10 cellular contexts compared by ENCODE assay signal in the genomic region with DNA sequence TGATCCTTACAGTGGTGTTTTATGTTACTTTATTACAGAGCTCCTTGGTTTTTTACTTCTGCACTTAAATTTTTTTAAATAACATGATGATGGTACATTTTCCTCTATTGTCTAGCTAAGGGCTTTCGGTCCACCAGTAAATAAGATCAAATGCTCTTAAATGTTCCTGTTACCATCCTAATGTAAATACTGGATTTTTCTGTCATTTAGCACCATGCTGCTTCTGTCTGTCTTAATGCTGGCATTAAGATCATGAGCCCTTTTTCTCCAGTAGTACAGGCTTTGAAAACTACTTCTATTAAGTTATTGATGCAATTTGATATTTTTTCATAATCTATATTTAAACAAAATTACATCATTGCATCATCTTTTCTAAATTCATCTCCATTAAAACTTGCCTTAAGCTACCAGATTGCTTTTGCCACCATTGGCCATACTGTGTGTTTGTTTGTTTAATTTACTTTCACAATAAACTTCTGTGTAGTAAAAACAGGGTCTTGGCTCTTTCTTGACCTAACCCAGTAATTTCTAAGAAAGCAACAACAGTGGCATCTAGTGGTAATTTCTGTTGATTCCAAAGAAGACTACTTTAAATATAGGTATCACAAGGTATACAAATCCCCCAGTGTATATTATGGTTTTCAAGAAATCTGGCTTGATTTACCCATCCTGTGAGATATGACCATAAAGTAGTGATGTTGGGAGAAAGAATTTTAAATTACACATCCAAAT. TPM values are rescaled to one million over a fixed set of nuclear protein-coding genes. Genes with fewer than 3 reads are reported as not detected.
DNase-seq lines count a peak whose midpoint lies in the region; ATAC-seq and TF ChIP-seq lines count a peak whose summit lies in the region.
"Had no signal": no experiment of that assay in that cellular context is flagged by ENCODE, and none has a peak within 500 bp of the region (broad histone marks: within the 10 kb centered on the region; RNA-seq: fewer than 3 reads in every experiment).

No MANE protein-coding gene starts in this region.

- H3K4me3 ChIP-seq in A673 (ENCODE audit: low read depth, low read length, poor library complexity, severe bottlenecking): no peak overlapping the region
- H3K4me3 ChIP-seq in GM12865 (ENCODE audit: low read depth, low read length): no peak overlapping the region
- no peak overlapping the region for H3K4me3 ChIP-seq in stomach
- H3K4me3 ChIP-seq: thoracic aorta had no signal

- TF ChIP-seq CTCF in A673 (conservative IDR thresholded peaks at IDR 0.05; ENCODE audit: low read depth, low read length): peak; percentile 47
- TF ChIP-seq CTCF in GM12865 (IDR thresholded peaks at IDR 0.05; ENCODE audit: insufficient read depth, low read depth, low read length, missing control alignments): peak; percentile 28
- peak; percentile 36 for TF ChIP-seq CTCF in RWPE1 (conservative IDR thresholded peaks at IDR 0.05; ENCODE audit: low read depth)
- TF ChIP-seq CTCF in stomach (IDR thresholded peaks at IDR 0.05): no peak

- H3K27ac ChIP-seq in A673 (ENCODE audit: low read depth, low read length, poor library complexity, severe bottlenecking): no peak overlapping the region
- no peak overlapping the region for H3K27ac ChIP-seq in RWPE1
- H3K27ac ChIP-seq in stomach: no peak overlapping the region
- H3K27ac ChIP-seq: thoracic aorta had no signal

- POLR2A ChIA-PET in A673 (lab: Charles Lee; ENCODE audit: low non-redundant PET) (no interaction called here), RWPE1 (lab: Yijun Ruan, JAX; ENCODE audit: low non-redundant PET) (interaction anchor here (0.5 kb wide), 1 partner anchor 69 kb away, joined by 5 read pairs; no protein-coding TSS in a partner anchor)

- H3K9me3 ChIP-seq in A673 (ENCODE audit: low read depth, low read length, poor library complexity, severe bottlenecking) (no peaks in the 10 kb centered on the region), stomach (no peaks in the 10 kb centered on the region)
- H3K9me3 ChIP-seq: thoracic aorta had no signal

- H3K4me1 ChIP-seq in A673 (ENCODE audit: insufficient read depth, low read length, poor library complexity, severe bottlenecking) (no peaks in the 10 kb centered on the region), stomach (peaks cover 0 to 15% (median 4%) of the 10 kb centered on the region in 4 donors)

- no peak for TF ChIP-seq EP300 in stomach (IDR thresholded peaks at IDR 0.05)

- H3K36me3 ChIP-seq in A673 (ENCODE audit: insufficient read depth, low read length, poor library complexity, severe bottlenecking) (peaks cover 12% of the 10 kb centered on the region), stomach (peaks cover 0 to 30% (median 16%) of the 10 kb centered on the region in 4 donors)
- H3K36me3 ChIP-seq: thoracic aorta had no signal

- ATAC-seq in GM19463 (IDR thresholded peaks at IDR 0.05; ENCODE audit: unreplicated experiment): no peak

- H3K27me3 ChIP-seq in A673 (replicated peaks; ENCODE audit: insufficient read depth, low read depth, low read length, poor library complexity): no peaks in the 10 kb centered on the region
- no peaks in the 10 kb centered on the region for H3K27me3 ChIP-seq in stomach

- CTCF ChIA-PET in A673 (lab: Charles Lee): interaction anchor here (0.7 to 1.6 kb wide), 2 partner anchors 83 to 87 kb away, joined by 3 to 5 read pairs; no protein-coding TSS in a partner anchor
- CTCF ChIA-PET in RWPE1 (lab: Yijun Ruan, JAX): interaction anchor here (0.5 to 1.7 kb wide), 9 partner anchors 21 to 225 kb away, joined by 3 to 8 read pairs (median 4); no protein-coding TSS in a partner anchor

- intact Hi-C loops in A673 (cut with micrococcal nuclease; ENCODE audit: unreplicated experiment) (loop anchor here (5.0 kb wide), 1 partner anchor 123 kb away; no protein-coding TSS in a partner anchor), stomach (cut with DNase I; ENCODE audit: low total_unique reads) (no loop called here)

- no peak for TF ChIP-seq POLR2A in stomach (IDR thresholded peaks at IDR 0.05)

- 91 to 98% (median 95%) methylated on average over 1 of the region's 1 CpG for WGBS in stomach, 5 donors

- DNase-seq in A673 (ENCODE audit: low spot score) (peak; percentile 33), GM12865 (ENCODE audit: low read depth) (peak; percentile 45), RWPE1 (ENCODE audit: low spot score) (no peak), fibroblast of the conjunctiva (ENCODE audit: low read depth) (peak; percentile 29), stomach (no peak), islet precursor cell (no peak)
- no peak for DNase-seq in stimulated activated CD4-positive, alpha-beta T cell treated with anti-CD3 and anti-CD28 coated beads, Interleukin-4, amount 100 ng/mL, for 24 hours
- DNase-seq: effector CD4-positive, alpha-beta T cell had no signal

- BruUV-seq in A673 (replicated peaks; lab: Mats Ljungman, UMichigan): no TSS peak

RNA-seq across cellular contexts. Expression of gene PHAF1, which starts 9.0 kb away (rescaled TPM):
- 23.2 and 23.5 TPM in 2 replicates for total RNA-seq in A673 (2021)
- total RNA-seq in stomach: 10 to 100 TPM in 3 of 5 donors, 1 to 10 TPM in 2; 4.6 to 39.6 (median 13.4) TPM
- 1 to 10 TPM; 5.1 to 7.6 (median 7.5) TPM for polyA plus RNA-seq in stomach

RNA-seq across cellular contexts. Expression of gene B3GNT9, which starts 50.1 kb away (rescaled TPM):
- 11.5 and 13.8 TPM in 2 replicates for total RNA-seq in A673 (2021)
- 10 to 100 TPM in 1 of 5 donors, 1 to 10 TPM in 3, under 1 TPM in 1; 0.58 to 11.2 (median 4.3) TPM for total RNA-seq in stomach
- polyA plus RNA-seq in stomach: 1 to 10 TPM; 3.5 to 7.9 (median 4.0) TPM

RNA-seq across cellular contexts. Expression of gene TRADD, which starts 59.0 kb away (rescaled TPM):
- total RNA-seq in A673 (2021): 7.7 and 10.8 TPM in 2 replicates
- 100 to 1,000 TPM in 1 of 5 donors, 10 to 100 TPM in 4; 10.6 to 112 (median 38.4) TPM for total RNA-seq in stomach
- polyA plus RNA-seq in stomach: 10 to 100 TPM; 18.9 to 39.4 (median 34.8) TPM

RNA-seq across cellular contexts. Expression of gene FBXL8, which starts 59.0 kb away (rescaled TPM):
- 8.3 and 13.8 TPM in 2 replicates for total RNA-seq in A673 (2021)
- 100 to 1,000 TPM in 1 of 5 donors, 10 to 100 TPM in 3, 1 to 10 TPM in 1; 5.5 to 412 (median 51.3) TPM for total RNA-seq in stomach
- polyA plus RNA-seq in stomach: 10 to 100 TPM in 2 of 3 donors, 1 to 10 TPM in 1; 8.3 to 18.3 (median 10.7) TPM

Comparison
In these comparisons a context has a peak if more than half of its experiments do, and no peak if none do; other contexts are left out.
1. DNase-seq: peak in A673 (single experiment), GM12865 (single experiment) and fibroblast of the conjunctiva (single experiment); none in RWPE1 (single experiment), stimulated activated CD4-positive, alpha-beta T cell treated with anti-CD3 and anti-CD28 coated beads, Interleukin-4, amount 100 ng/mL, for 24 hours (single experiment), stomach (single experiment) and islet precursor cell (single experiment).
2. CTCF ChIP-seq: peak in A673 (single experiment), GM12865 (single experiment) and RWPE1 (single experiment); none in stomach (0 of 7).